In genomic region chr12:8949525-8950286, GRCh38 we compare ENCODE assay signal across 1 cellular context.
A peak's percentile ranks its signal among the peaks of the same experiment; 100 is the strongest.
TF ChIP-seq lines count a peak whose summit lies in the region.

Gene M6PR (minus strand): TSS chr12:8949645. CDS start chr12:8946404, 3,241 bp downstream.

TF ChIP-seq in HEK293, 187 proteins besides CTCF, POLR2A, EP300 and RAD21 (continued from another document):
- TF ChIP-seq BCL6B (tag by site-specific recombination; IDR thresholded peaks at IDR 0.05), result no peak
- TF ChIP-seq PRDM4 (tag by site-specific recombination; IDR thresholded peaks at IDR 0.05), result no peak; the same call in 1 of the 2 replicates
- TF ChIP-seq ZNF133 (tag by site-specific recombination; IDR thresholded peaks at IDR 0.05), result no peak
- no peak for TF ChIP-seq ZNF138 (tag by site-specific recombination; IDR thresholded peaks at IDR 0.05; ENCODE audit: borderline replicate concordance)
- TF ChIP-seq, protein P1, sequence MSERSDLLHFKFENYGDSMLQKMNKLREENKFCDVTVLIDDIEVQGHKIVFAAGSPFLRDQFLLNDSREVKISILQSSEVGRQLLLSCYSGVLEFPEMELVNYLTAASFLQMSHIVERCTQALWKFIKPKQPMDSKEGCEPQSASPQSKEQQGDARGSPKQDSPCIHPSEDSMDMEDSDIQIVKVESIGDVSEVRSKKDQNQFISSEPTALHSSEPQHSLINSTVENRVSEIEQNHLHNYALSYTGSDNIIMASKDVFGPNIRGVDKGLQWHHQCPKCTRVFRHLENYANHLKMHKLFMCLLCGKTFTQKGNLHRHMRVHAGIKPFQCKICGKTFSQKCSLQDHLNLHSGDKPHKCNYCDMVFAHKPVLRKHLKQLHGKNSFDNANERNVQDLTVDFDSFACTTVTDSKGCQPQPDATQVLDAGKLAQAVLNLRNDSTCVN (tag by site-specific recombination; optimal IDR thresholded peaks at IDR 0.05), result peak; percentile 97
- TF ChIP-seq ZNF837 (tag by site-specific recombination; IDR thresholded peaks at IDR 0.05), result no peak
- no peak for TF ChIP-seq SCRT2 (tag by site-specific recombination; IDR thresholded peaks at IDR 0.05)
- no peak for TF ChIP-seq ZNF645 (tag by site-specific recombination; IDR thresholded peaks at IDR 0.05)
- no peak for TF ChIP-seq ZNF266 (tag by site-specific recombination; IDR thresholded peaks at IDR 0.05; ENCODE audit: low read depth)
- TF ChIP-seq ZNF335 (tag by site-specific recombination; conservative IDR thresholded peaks at IDR 0.05), result peak; percentile 91
- peak; percentile 71; the same call in 1 of the 2 replicates for TF ChIP-seq ZNF324 (tag by site-specific recombination; IDR thresholded peaks at IDR 0.05)
- 0 out of 2 replicates have a peak, but pooled peaks have one; percentile 10 for TF ChIP-seq ZBTB21 (tag by site-specific recombination; IDR thresholded peaks at IDR 0.05)
- no peak for TF ChIP-seq ZNF155 (tag by site-specific recombination; IDR thresholded peaks at IDR 0.05)
- TF ChIP-seq ZNF660 (tag by site-specific recombination; IDR thresholded peaks at IDR 0.05), result peak; percentile 82
- TF ChIP-seq MYNN (tag by site-specific recombination; IDR thresholded peaks at IDR 0.05; ENCODE audit: borderline replicate concordance), result no peak
- peak; percentile 64 for TF ChIP-seq SP7 (tag by site-specific recombination; IDR thresholded peaks at IDR 0.05)
- TF ChIP-seq ZNF549 (tag by site-specific recombination; IDR thresholded peaks at IDR 0.05), result no peak
- no peak; the same call in 1 of the 2 replicates for TF ChIP-seq PATZ1 (tag by site-specific recombination; IDR thresholded peaks at IDR 0.05)
- TF ChIP-seq, protein P2, sequence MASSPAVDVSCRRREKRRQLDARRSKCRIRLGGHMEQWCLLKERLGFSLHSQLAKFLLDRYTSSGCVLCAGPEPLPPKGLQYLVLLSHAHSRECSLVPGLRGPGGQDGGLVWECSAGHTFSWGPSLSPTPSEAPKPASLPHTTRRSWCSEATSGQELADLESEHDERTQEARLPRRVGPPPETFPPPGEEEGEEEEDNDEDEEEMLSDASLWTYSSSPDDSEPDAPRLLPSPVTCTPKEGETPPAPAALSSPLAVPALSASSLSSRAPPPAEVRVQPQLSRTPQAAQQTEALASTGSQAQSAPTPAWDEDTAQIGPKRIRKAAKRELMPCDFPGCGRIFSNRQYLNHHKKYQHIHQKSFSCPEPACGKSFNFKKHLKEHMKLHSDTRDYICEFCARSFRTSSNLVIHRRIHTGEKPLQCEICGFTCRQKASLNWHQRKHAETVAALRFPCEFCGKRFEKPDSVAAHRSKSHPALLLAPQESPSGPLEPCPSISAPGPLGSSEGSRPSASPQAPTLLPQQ (tag by site-specific recombination; IDR thresholded peaks at IDR 0.05), result 0 out of 2 replicates have a peak, but pooled peaks have one; percentile 13
- no peak for TF ChIP-seq HOXD13 (CRISPR knock-in tag; IDR thresholded peaks at IDR 0.05; ENCODE audit: borderline replicate concordance)
- TF ChIP-seq ZNF621 (tag by site-specific recombination; IDR thresholded peaks at IDR 0.05), result no peak
